In the genomic region with DNA sequence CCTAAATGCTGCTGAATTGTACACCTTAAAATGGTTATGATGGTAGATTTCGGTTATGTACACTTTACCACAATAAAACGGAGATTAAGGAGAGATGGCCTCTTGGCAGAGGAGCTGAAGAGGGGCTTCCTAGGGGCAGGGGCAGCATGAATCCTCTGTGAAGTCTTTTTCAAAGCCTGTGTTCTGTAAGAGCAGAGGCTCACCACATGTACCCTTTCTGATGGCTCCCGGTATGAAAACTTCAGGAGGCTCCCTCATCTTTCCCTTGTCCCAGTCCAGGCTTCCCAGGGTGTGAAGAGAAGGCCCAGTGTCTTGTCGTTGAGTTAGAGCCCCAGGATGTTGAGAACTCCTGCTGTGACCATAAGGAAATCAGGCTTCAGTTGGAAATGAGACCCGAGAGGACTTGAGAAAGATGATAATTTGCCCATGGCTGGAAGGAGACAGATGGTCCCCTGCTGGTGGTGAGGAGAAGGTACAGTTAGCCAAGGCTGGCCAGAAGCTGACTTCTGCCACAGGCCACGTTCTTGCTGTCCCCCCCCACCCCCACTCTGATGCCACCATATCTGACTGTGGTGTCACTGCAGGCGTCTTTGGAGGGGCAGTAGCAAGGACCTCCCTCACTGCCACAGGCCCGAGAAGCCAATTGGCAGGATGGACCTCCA, we compare ENCODE assay signal across 18 cellular contexts. TPM values are rescaled to one million over a fixed set of nuclear protein-coding genes. Genes with fewer than 3 reads are reported as not detected.
DNase-seq lines count a peak whose midpoint lies in the region; TF ChIP-seq lines count a peak whose summit lies in the region.
"Had no signal": no experiment of that assay in that cellular context is flagged by ENCODE, and none has a peak within 500 bp of the region (broad histone marks: within the 10 kb centered on the region; RNA-seq: fewer than 3 reads in every experiment).

No MANE protein-coding gene starts in this region.

- H3K27me3 ChIP-seq in DOHH2 (ENCODE audit: control insufficient read depth, low read length) (no peaks in the 10 kb centered on the region), liver (ENCODE audit: control insufficient read depth in 4 of 4, insufficient read depth in 4 of 4, low read length in 3 of 4) (no peaks in the 10 kb centered on the region)
- H3K27me3 ChIP-seq: BLaER1 treated with 17β-estradiol and CSF1 and Interleukin-3, amounts not matched to agents 10 nM and 100 nM; sigmoid colon had no signal

- no peaks in the 10 kb centered on the region for H4K20me1 ChIP-seq in DOHH2 (ENCODE audit: control insufficient read depth, insufficient read depth, low read depth, low read length)
- H4K20me1 ChIP-seq: BLaER1 treated with 17β-estradiol and CSF1 and Interleukin-3, amounts not matched to agents 10 nM and 100 nM had no signal

- no peaks in the 10 kb centered on the region for H3K4me1 Mint-ChIP-seq in HFFc6 (ENCODE audit: low read depth)

- H3F3A ChIP-seq in DOHH2 (ENCODE audit: control insufficient read depth, insufficient read depth): no peaks in the 10 kb centered on the region

- WGBS in liver: 67% methylated on average over 8 of the region's 8 CpGs

- DNase-seq in HFFc6 (no peak), NCI-H526 (lab: John Stamatoyannopoulos, UW) (no peak), NCI-H1105 treated with DMSO at 0.1 percent for 48 hours (lab: John Stamatoyannopoulos, UW) (no peak), dedifferentiated amniotic fluid mesenchymal stem cell (ENCODE audit: extremely low spot score) (no peak), SIG-M5 treated with dmso at 0.1 percent for 504 hours (lab: John Stamatoyannopoulos, UW; ENCODE audit: unreplicated experiment) (no peak)
- DNase-seq: activated CD8-positive, alpha-beta memory T cell treated with anti-CD3 and anti-CD28 coated beads for 24 hours; activated naive CD4-positive, alpha-beta T cell; central memory CD4-positive, alpha-beta T cell; naive B cell; NCI-H1436 treated with DMSO at 0.1 percent for 48 hours; NCI-H69; sigmoid colon; T1000 had no signal

- peaks cover 5% of the 10 kb centered on the region; the same call in 1 of the 2 replicates for H3K27me3 Mint-ChIP-seq in HFFc6 (ENCODE audit: insufficient read depth)
- H3K27me3 Mint-ChIP-seq: stimulated activated naive CD8-positive, alpha-beta T cell treated with anti-CD3 and anti-CD28 coated beads, Interleukin-15, Interleukin-2, amounts not matched to agents 100 ng/mL and 50 ng/mL, for 24 hours had no signal

- TF ChIP-seq CTCF in DOHH2 (IDR thresholded peaks at IDR 0.05; ENCODE audit: low read depth, low read length, poor library complexity, severe bottlenecking): peak; percentile 28
- TF ChIP-seq CTCF in HFFc6 (IDR thresholded peaks at IDR 0.05): peak; percentile 28
- peak; percentile 11; the same call in 1 of the 2 replicates for TF ChIP-seq CTCF in WI38 (IDR thresholded peaks at IDR 0.05; ENCODE audit: low read depth, low read length)
- TF ChIP-seq CTCF in liver (IDR thresholded peaks at IDR 0.05; ENCODE audit: low read depth, low read length, missing input control): peak; percentile 26

- H3K4me3 ChIP-seq in DOHH2 (ENCODE audit: low read length) (no peak overlapping the region), WI38 (ENCODE audit: low read depth, low read length) (no peak overlapping the region), liver (ENCODE audit: low read depth in 1 of 3, low read length in 3 of 3) (no peak overlapping the region)
- H3K4me3 ChIP-seq: BLaER1 treated with 17β-estradiol and CSF1 and Interleukin-3, amounts not matched to agents 10 nM and 100 nM; sigmoid colon had no signal

- TF ChIP-seq RAD21 in liver (IDR thresholded peaks at IDR 0.05): peak; percentile 26 to 67

- H3K27ac ChIP-seq in DOHH2 (ENCODE audit: low read depth, low read length) (no peak overlapping the region), liver (ENCODE audit: low read depth in 1 of 2, low read length in 2 of 2) (no peak overlapping the region)
- H3K27ac ChIP-seq: BLaER1 treated with 17β-estradiol and CSF1 and Interleukin-3, amounts not matched to agents 10 nM and 100 nM; sigmoid colon had no signal

- no peaks in the 10 kb centered on the region for H3K36me3 Mint-ChIP-seq in HFFc6 (ENCODE audit: low read depth)

- H3K79me2 ChIP-seq in DOHH2 (ENCODE audit: control insufficient read depth, low read length): no peaks in the 10 kb centered on the region

- no peak overlapping the region for H3K9ac ChIP-seq in liver (ENCODE audit: low read depth in 1 of 2, low read length in 2 of 2)
- H3K9ac ChIP-seq: BLaER1 treated with 17β-estradiol and CSF1 and Interleukin-3, amounts not matched to agents 10 nM and 100 nM had no signal

- H3K9me3 ChIP-seq in DOHH2 (ENCODE audit: control insufficient read depth, insufficient read depth, low read length) (no peaks in the 10 kb centered on the region), liver (ENCODE audit: control insufficient read depth in 4 of 4, low read length in 3 of 4) (peaks cover 0 to 16% (median 4%) of the 10 kb centered on the region in 4 donors)
- H3K9me3 ChIP-seq: sigmoid colon had no signal

- no peaks in the 10 kb centered on the region for H3K4me1 ChIP-seq in DOHH2 (ENCODE audit: control insufficient read depth, low read length)
- H3K4me1 ChIP-seq in liver (ENCODE audit: control insufficient read depth in 4 of 4, insufficient read depth in 4 of 4, low read length in 3 of 4): no peaks in the 10 kb centered on the region
- H3K4me1 ChIP-seq: sigmoid colon had no signal

- no peak overlapping the region for H3K4me3 Mint-ChIP-seq in HFFc6
- H3K4me3 Mint-ChIP-seq: naive B cell; stimulated activated naive CD8-positive, alpha-beta T cell treated with anti-CD3 and anti-CD28 coated beads, Interleukin-15, Interleukin-2, amounts not matched to agents 100 ng/mL and 50 ng/mL, for 24 hours had no signal

- no peak overlapping the region for H3K4me2 ChIP-seq in DOHH2 (ENCODE audit: low read length)

- peaks cover 31% of the 10 kb centered on the region for H3K9me3 Mint-ChIP-seq in HFFc6

- no peak overlapping the region for H3K27ac Mint-ChIP-seq in HFFc6
- H3K27ac Mint-ChIP-seq: naive B cell; stimulated activated naive CD8-positive, alpha-beta T cell treated with anti-CD3 and anti-CD28 coated beads, Interleukin-15, Interleukin-2, amounts not matched to agents 100 ng/mL and 50 ng/mL, for 24 hours had no signal

- no peaks in the 10 kb centered on the region for H3K36me3 ChIP-seq in DOHH2 (ENCODE audit: control insufficient read depth, low read length)
- no peaks in the 10 kb centered on the region for H3K36me3 ChIP-seq in liver (ENCODE audit: control insufficient read depth in 4 of 4, insufficient read depth in 3 of 4, low read depth in 1 of 4, low read length in 3 of 4)
- H3K36me3 ChIP-seq: sigmoid colon had no signal

- no peaks in the 10 kb centered on the region for H3K9me2 ChIP-seq in DOHH2 (replicated peaks; ENCODE audit: control insufficient read depth, low read length)

TF ChIP-seq in liver, 16 proteins besides CTCF, POLR2A, EP300 and RAD21 (continues in another document):
- TF ChIP-seq GABPA (IDR thresholded peaks at IDR 0.05 in 1 of 2, conservative IDR thresholded peaks at IDR 0.05 in 1 of 2) (no peak), JUND (IDR thresholded peaks at IDR 0.05) (no peak), HNF4A (conservative IDR thresholded peaks at IDR 0.05) (no peak), TAF1 (conservative IDR thresholded peaks at IDR 0.05) (no peak), ATF3 (IDR thresholded peaks at IDR 0.05) (no peak), SP1 (IDR thresholded peaks at IDR 0.05) (no peak), NR2F2 (IDR thresholded peaks at IDR 0.05) (no peak), YY1 (IDR thresholded peaks at IDR 0.05) (no peak), RXRA (IDR thresholded peaks at IDR 0.05) (no peak), FOXA2 (IDR thresholded peaks at IDR 0.05) (no peak), HNF4G (IDR thresholded peaks at IDR 0.05) (no peak)
- TF ChIP-seq, protein P1, sequence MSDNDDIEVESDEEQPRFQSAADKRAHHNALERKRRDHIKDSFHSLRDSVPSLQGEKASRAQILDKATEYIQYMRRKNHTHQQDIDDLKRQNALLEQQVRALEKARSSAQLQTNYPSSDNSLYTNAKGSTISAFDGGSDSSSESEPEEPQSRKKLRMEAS (IDR thresholded peaks at IDR 0.05): no peak
- TF ChIP-seq, protein P2, sequence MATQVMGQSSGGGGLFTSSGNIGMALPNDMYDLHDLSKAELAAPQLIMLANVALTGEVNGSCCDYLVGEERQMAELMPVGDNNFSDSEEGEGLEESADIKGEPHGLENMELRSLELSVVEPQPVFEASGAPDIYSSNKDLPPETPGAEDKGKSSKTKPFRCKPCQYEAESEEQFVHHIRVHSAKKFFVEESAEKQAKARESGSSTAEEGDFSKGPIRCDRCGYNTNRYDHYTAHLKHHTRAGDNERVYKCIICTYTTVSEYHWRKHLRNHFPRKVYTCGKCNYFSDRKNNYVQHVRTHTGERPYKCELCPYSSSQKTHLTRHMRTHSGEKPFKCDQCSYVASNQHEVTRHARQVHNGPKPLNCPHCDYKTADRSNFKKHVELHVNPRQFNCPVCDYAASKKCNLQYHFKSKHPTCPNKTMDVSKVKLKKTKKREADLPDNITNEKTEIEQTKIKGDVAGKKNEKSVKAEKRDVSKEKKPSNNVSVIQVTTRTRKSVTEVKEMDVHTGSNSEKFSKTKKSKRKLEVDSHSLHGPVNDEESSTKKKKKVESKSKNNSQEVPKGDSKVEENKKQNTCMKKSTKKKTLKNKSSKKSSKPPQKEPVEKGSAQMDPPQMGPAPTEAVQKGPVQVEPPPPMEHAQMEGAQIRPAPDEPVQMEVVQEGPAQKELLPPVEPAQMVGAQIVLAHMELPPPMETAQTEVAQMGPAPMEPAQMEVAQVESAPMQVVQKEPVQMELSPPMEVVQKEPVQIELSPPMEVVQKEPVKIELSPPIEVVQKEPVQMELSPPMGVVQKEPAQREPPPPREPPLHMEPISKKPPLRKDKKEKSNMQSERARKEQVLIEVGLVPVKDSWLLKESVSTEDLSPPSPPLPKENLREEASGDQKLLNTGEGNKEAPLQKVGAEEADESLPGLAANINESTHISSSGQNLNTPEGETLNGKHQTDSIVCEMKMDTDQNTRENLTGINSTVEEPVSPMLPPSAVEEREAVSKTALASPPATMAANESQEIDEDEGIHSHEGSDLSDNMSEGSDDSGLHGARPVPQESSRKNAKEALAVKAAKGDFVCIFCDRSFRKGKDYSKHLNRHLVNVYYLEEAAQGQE (IDR thresholded peaks at IDR 0.05): no peak

RNA-seq across cellular contexts. Expression of gene MTM1, which starts 31.8 kb away (rescaled TPM):
- total RNA-seq in HFFc6 (2021; fragmentation: NEBNext Ultra II Directional; extraction: Animal tissue kit (Norgen Biotek cat#: 25700)): 10 to 100 TPM in 3 of 6 experiments, 1 to 10 TPM in 3; 8.1 to 12.2 (median 10.0) TPM
- 10 to 100 TPM; 15.8 to 21.2 TPM for total RNA-seq in liver
- 1 to 10 TPM; 5.9 to 7.0 TPM for polyA plus RNA-seq in liver
